In genomic region chr6:27811383-27811782, GRCh38 we compare ENCODE assay signal across 9 cellular contexts.
DNase-seq lines count a peak whose midpoint lies in the region; ATAC-seq, FAIRE-seq and TF ChIP-seq lines count a peak whose summit lies in the region.
"Had no signal": no experiment of that assay in that cellular context is flagged by ENCODE, and none has a peak within 500 bp of the region (broad histone marks: within the 10 kb centered on the region; RNA-seq: fewer than 3 reads in every experiment).

No MANE protein-coding gene starts in this region.

- no TSS peak for BruUV-seq in Calu3 (replicated peaks; lab: Mats Ljungman, UMichigan)

- H3K27me3 Mint-ChIP-seq in Calu3 (ENCODE audit: unreplicated experiment): no peaks in the 10 kb centered on the region
- H3K27me3 Mint-ChIP-seq in astrocyte (ENCODE audit: low read depth, unreplicated experiment): no peaks in the 10 kb centered on the region
- H3K27me3 Mint-ChIP-seq in naive B cell: peaks cover 0 to 4% (median 0%) of the 10 kb centered on the region in 3 donors

- no peaks in the 10 kb centered on the region for H3K27me3 ChIP-seq in MM.1S (replicated peaks; ENCODE audit: insufficient read depth, low read length)
- no peaks in the 10 kb centered on the region for H3K27me3 ChIP-seq in astrocyte (ENCODE audit: insufficient read depth, low read length)
- peaks cover 22 to 86% (median 73%) of the 10 kb centered on the region in 3 donors for H3K27me3 ChIP-seq in sigmoid colon

- no peaks in the 10 kb centered on the region for H3K9me2 ChIP-seq in MM.1S (replicated peaks; ENCODE audit: insufficient read depth, low read length)

- H3K4me2 ChIP-seq in MM.1S (ENCODE audit: low read depth, low read length) (peak overlapping the region; percentile 81), astrocyte (ENCODE audit: low read length) (peak overlapping the region; percentile 92)

- H3K27ac ChIP-seq in MM.1S (ENCODE audit: low read length) (peak overlapping the region; percentile 95), astrocyte (ENCODE audit: low read depth, low read length) (no peak overlapping the region), sigmoid colon (peak overlapping the region in 2 of 4 donors; percentile 88 to 92)

- FAIRE-seq in astrocyte (lab: Jason Lieb, UNC): no peak

- H3K4me1 Mint-ChIP-seq in Calu3 (ENCODE audit: low read depth, unreplicated experiment) (peaks cover 22% of the 10 kb centered on the region), astrocyte (ENCODE audit: low read depth, unreplicated experiment) (peaks cover 17% of the 10 kb centered on the region), naive B cell (peaks cover 34 to 59% (median 47%) of the 10 kb centered on the region in 3 donors)

- no peak for TF ChIP-seq CTCF in Calu3 (IDR thresholded peaks at IDR 0.05; ENCODE audit: unreplicated experiment)
- no peak for TF ChIP-seq CTCF in MM.1S (IDR thresholded peaks at IDR 0.05; ENCODE audit: low read length)
- no peak for TF ChIP-seq CTCF in astrocyte (IDR thresholded peaks at IDR 0.05; ENCODE audit: insufficient read depth, low read depth, low read length)
- no peak for TF ChIP-seq CTCF in sigmoid colon (IDR thresholded peaks at IDR 0.05)

- no peaks in the 10 kb centered on the region for H3K79me2 ChIP-seq in MM.1S (ENCODE audit: low read length)
- H3K79me2 ChIP-seq in astrocyte (ENCODE audit: insufficient read depth, low read length): no peaks in the 10 kb centered on the region

- no peaks in the 10 kb centered on the region for H4K20me1 ChIP-seq in MM.1S (ENCODE audit: insufficient read depth, low read length)
- H4K20me1 ChIP-seq in astrocyte (ENCODE audit: insufficient read depth, low read length): no peaks in the 10 kb centered on the region

- no peak for TF ChIP-seq POLR2A in sigmoid colon (IDR thresholded peaks at IDR 0.05)

- peaks cover 76% of the 10 kb centered on the region for H3K36me3 Mint-ChIP-seq in Calu3 (ENCODE audit: insufficient read depth, unreplicated experiment)
- no peaks in the 10 kb centered on the region for H3K36me3 Mint-ChIP-seq in astrocyte (ENCODE audit: low read depth, unreplicated experiment)
- no peaks in the 10 kb centered on the region for H3K36me3 Mint-ChIP-seq in naive B cell

- H3K9me3 ChIP-seq in MM.1S (replicated peaks; ENCODE audit: insufficient read depth, low read length): no peaks in the 10 kb centered on the region
- H3K9me3 ChIP-seq in astrocyte (ENCODE audit: insufficient read depth, low read depth, low read length): no peaks in the 10 kb centered on the region
- H3K9me3 ChIP-seq in sigmoid colon: no peaks in the 10 kb centered on the region

- peak overlapping the region; percentile 84; the same call in 1 of the 2 replicates for H3K9ac ChIP-seq in MM.1S (ENCODE audit: low read length)
- H3K9ac ChIP-seq in astrocyte (ENCODE audit: low read length): peak overlapping the region; percentile 90

- intact Hi-C loops in Calu3 (cut with micrococcal nuclease; ENCODE audit: unreplicated experiment) (no loop called here), sigmoid colon (cut with DNase I) (loop anchor here (2.0 kb wide), 1 partner anchor 25 kb away; no protein-coding TSS in a partner anchor)

- no peak for DNase-seq in Calu3
- peak; percentile 6 for DNase-seq in MM.1S
- no peak for DNase-seq in astrocyte (ENCODE audit: low read depth)
- DNase-seq in naive B cell: no peak
- DNase-seq in GM03348 (ENCODE audit: low spot score): no peak
- DNase-seq in NCI-H748 treated with DMSO at 0.1 percent for 48 hours (lab: John Stamatoyannopoulos, UW): no peak
- DNase-seq in middle frontal gyrus (ENCODE audit: extremely low spot score, low spot score): no peak
- DNase-seq in sigmoid colon: no peak
- DNase-seq: dermis blood vessel endothelial cell had no signal

- WGBS in sigmoid colon, 2 donors: 42 to 60% methylated on average over 2 of the region's 2 CpGs

- peaks cover 79% of the 10 kb centered on the region for H3F3A ChIP-seq in MM.1S (ENCODE audit: insufficient read depth, low read length)

- H3K4me3 ChIP-seq in MM.1S (ENCODE audit: low read length): peak overlapping the region; percentile 77
- H3K4me3 ChIP-seq in astrocyte (ENCODE audit: insufficient read depth, low read depth, low read length): peak overlapping the region; percentile 80
- H3K4me3 ChIP-seq in sigmoid colon: no peak overlapping the region

- H3K27ac Mint-ChIP-seq in Calu3 (ENCODE audit: unreplicated experiment) (peak overlapping the region; percentile 99), astrocyte (ENCODE audit: unreplicated experiment) (peak overlapping the region; percentile 96), naive B cell (peak overlapping the region; percentile 58 to 99 (median 96))

- peak overlapping the region; percentile 89 for H3K4me3 Mint-ChIP-seq in Calu3 (ENCODE audit: low read depth, unreplicated experiment)
- H3K4me3 Mint-ChIP-seq in astrocyte (ENCODE audit: unreplicated experiment): peak overlapping the region; percentile 93
- peak overlapping the region; percentile 6 to 99 (median 97) for H3K4me3 Mint-ChIP-seq in naive B cell

- H3K36me3 ChIP-seq in MM.1S (replicated peaks; ENCODE audit: insufficient read depth, low read length) (no peaks in the 10 kb centered on the region), astrocyte (ENCODE audit: insufficient read depth, low read length) (no peaks in the 10 kb centered on the region), sigmoid colon (no peaks in the 10 kb centered on the region)

- TF ChIP-seq EP300 in sigmoid colon (IDR thresholded peaks at IDR 0.05): no peak

- H2AFZ ChIP-seq in MM.1S (ENCODE audit: low read length): no peak overlapping the region
- H2AFZ ChIP-seq in astrocyte (ENCODE audit: low read depth, low read length): no peak overlapping the region

- ATAC-seq in naive B cell (ENCODE audit: low read depth in 2 of 2): no peak

- CTCF ChIA-PET in Calu3 (lab: Charles Lee): interaction anchor here (0.7 to 1.7 kb wide), 3 partner anchors 59 to 82 kb away, joined by 3 to 5 read pairs (median 5); a partner anchor contains a TSS

- H3K9me3 Mint-ChIP-seq in Calu3 (ENCODE audit: low read depth, unreplicated experiment): no peaks in the 10 kb centered on the region
- H3K9me3 Mint-ChIP-seq in astrocyte (ENCODE audit: unreplicated experiment): no peaks in the 10 kb centered on the region
- H3K9me3 Mint-ChIP-seq in naive B cell: peaks cover 0 to 41% (median 19%) of the 10 kb centered on the region in 7 donors

- H3K4me1 ChIP-seq in MM.1S (ENCODE audit: low read length) (peaks cover 35% of the 10 kb centered on the region), astrocyte (ENCODE audit: insufficient read depth, low read length) (peaks cover 22% of the 10 kb centered on the region), sigmoid colon (peaks cover 0 to 28% (median 16%) of the 10 kb centered on the region in 4 donors)

Comparison
In these comparisons a context has a peak if more than half of its experiments do, and no peak if none do; other contexts are left out.
1. H3K4me3 ChIP-seq: peak in MM.1S (single experiment) and astrocyte (single experiment); none in sigmoid colon (0 of 4).
2. Peak in every context shown above with its lines, with median percentiles within 50 percentile points of each other: H3K27ac Mint-ChIP-seq and H3K4me3 Mint-ChIP-seq.